23 cellular contexts compared by ENCODE assay signal in genomic region chr7:36852931-36853330, GRCh38.
A peak's percentile ranks its signal among the peaks of the same experiment; 100 is the strongest.
DNase-seq lines count a peak whose midpoint lies in the region; ATAC-seq and TF ChIP-seq lines count a peak whose summit lies in the region.
"Had no signal": no experiment of that assay in that cellular context is flagged by ENCODE, and none has a peak within 500 bp of the region (broad histone marks: within the 10 kb centered on the region; RNA-seq: fewer than 3 reads in every experiment).

No MANE protein-coding gene starts in this region.

- H3K27me3 Mint-ChIP-seq in activated CD8-positive, alpha-beta T cell treated with anti-CD3 and anti-CD28 coated beads for 36 hours = no peaks in the 10 kb centered on the region
- no peaks in the 10 kb centered on the region for H3K27me3 Mint-ChIP-seq in activated CD8-positive, alpha-beta T cell treated with anti-CD3 and anti-CD28 coated beads, Interleukin-2, amount 10 ng/mL, durations not matched to agents 7 days and 5 days (ENCODE audit: low read depth)
- no peaks in the 10 kb centered on the region for H3K27me3 Mint-ChIP-seq in CD8-positive, alpha-beta T cell (ENCODE audit: low read depth)
- H3K27me3 Mint-ChIP-seq in naive thymus-derived CD4-positive, alpha-beta T cell = no peaks in the 10 kb centered on the region
- H3K27me3 Mint-ChIP-seq in osteocyte (ENCODE audit: unreplicated experiment) = no peaks in the 10 kb centered on the region

- POLR2A ChIA-PET in activated CD8-positive, alpha-beta T cell treated with anti-CD3 and anti-CD28 coated beads for 36 hours (lab: Charles Lee) = no interaction called here
- POLR2A ChIA-PET in activated CD8-positive, alpha-beta T cell treated with anti-CD3 and anti-CD28 coated beads, Interleukin-2, amount 10 ng/mL, durations not matched to agents 7 days and 5 days (lab: Charles Lee) = no interaction called here
- POLR2A ChIA-PET in CD8-positive, alpha-beta T cell (lab: Charles Lee) = interaction anchor here (1.0 kb wide), 1 partner anchor 277 kb away, joined by 3 read pairs; no protein-coding TSS in a partner anchor
- POLR2A ChIA-PET in naive thymus-derived CD4-positive, alpha-beta T cell (lab: Charles Lee) = interaction anchor here (0.6 kb wide), 1 partner anchor 19 kb away, joined by 3 read pairs; no protein-coding TSS in a partner anchor

- peak overlapping the region; percentile 27 for H3K27ac Mint-ChIP-seq in activated CD8-positive, alpha-beta T cell treated with anti-CD3 and anti-CD28 coated beads for 36 hours
- H3K27ac Mint-ChIP-seq in activated CD8-positive, alpha-beta T cell treated with anti-CD3 and anti-CD28 coated beads, Interleukin-2, amount 10 ng/mL, durations not matched to agents 7 days and 5 days = no peak overlapping the region
- H3K27ac Mint-ChIP-seq in CD8-positive, alpha-beta T cell = peak overlapping the region; percentile 39
- peak overlapping the region in 5 of 9 donors; percentile 4 to 83 (median 24) for H3K27ac Mint-ChIP-seq in naive thymus-derived CD4-positive, alpha-beta T cell
- H3K27ac Mint-ChIP-seq in osteocyte (ENCODE audit: unreplicated experiment) = no peak overlapping the region

- H3K4me3 Mint-ChIP-seq in activated CD8-positive, alpha-beta T cell treated with anti-CD3 and anti-CD28 coated beads for 36 hours = no peak overlapping the region
- H3K4me3 Mint-ChIP-seq in activated CD8-positive, alpha-beta T cell treated with anti-CD3 and anti-CD28 coated beads, Interleukin-2, amount 10 ng/mL, durations not matched to agents 7 days and 5 days = no peak overlapping the region
- H3K4me3 Mint-ChIP-seq in CD8-positive, alpha-beta T cell = no peak overlapping the region
- no peak overlapping the region for H3K4me3 Mint-ChIP-seq in naive thymus-derived CD4-positive, alpha-beta T cell
- no peak overlapping the region for H3K4me3 Mint-ChIP-seq in osteocyte (ENCODE audit: unreplicated experiment)

- H3K27ac ChIP-seq in CD8-positive, alpha-beta T cell (ENCODE audit: low read depth, low read length) = no peak overlapping the region
- no peak overlapping the region for H3K27ac ChIP-seq in naive thymus-derived CD4-positive, alpha-beta T cell (ENCODE audit: low read depth, low read length)
- H3K27ac ChIP-seq in gastrocnemius medialis = no peak overlapping the region
- H3K27ac ChIP-seq: C4-2B, KMS-11, PC-9, SK-N-MC had no signal

- no peak overlapping the region for H3K4me3 ChIP-seq in CD8-positive, alpha-beta T cell (ENCODE audit: low read depth, low read length)
- no peak overlapping the region for H3K4me3 ChIP-seq in naive thymus-derived CD4-positive, alpha-beta T cell (ENCODE audit: low read length)
- no peak overlapping the region for H3K4me3 ChIP-seq in gastrocnemius medialis
- H3K4me3 ChIP-seq: PC-9, SK-N-MC had no signal

- H3K9me3 Mint-ChIP-seq in activated CD8-positive, alpha-beta T cell treated with anti-CD3 and anti-CD28 coated beads for 36 hours = peaks cover 6% of the 10 kb centered on the region
- peaks cover 13% of the 10 kb centered on the region for H3K9me3 Mint-ChIP-seq in activated CD8-positive, alpha-beta T cell treated with anti-CD3 and anti-CD28 coated beads, Interleukin-2, amount 10 ng/mL, durations not matched to agents 7 days and 5 days (ENCODE audit: insufficient read depth)
- H3K9me3 Mint-ChIP-seq in CD8-positive, alpha-beta T cell = peaks cover 5% of the 10 kb centered on the region
- peaks cover 0 to 21% (median 9%) of the 10 kb centered on the region in 11 donors for H3K9me3 Mint-ChIP-seq in naive thymus-derived CD4-positive, alpha-beta T cell
- H3K9me3 Mint-ChIP-seq in osteocyte (ENCODE audit: unreplicated experiment) = peaks cover 7% of the 10 kb centered on the region

- in situ Hi-C loops in gastrocnemius medialis (cut with MboI; ENCODE audit: low sequenced_read_pairs in 4 of 4) = no loop called here

- H3K36me3 ChIP-seq in CD8-positive, alpha-beta T cell (ENCODE audit: insufficient read depth, low read length) = peaks cover 9% of the 10 kb centered on the region
- H3K36me3 ChIP-seq in naive thymus-derived CD4-positive, alpha-beta T cell (ENCODE audit: control insufficient read depth in 2 of 3, insufficient read depth in 3 of 3, low read length in 3 of 3) = peaks cover 0 to 33% (median 0%) of the 10 kb centered on the region in 3 experiments
- H3K36me3 ChIP-seq in gastrocnemius medialis = no peaks in the 10 kb centered on the region

- peaks cover 56% of the 10 kb centered on the region for H3K36me3 Mint-ChIP-seq in activated CD8-positive, alpha-beta T cell treated with anti-CD3 and anti-CD28 coated beads for 36 hours (ENCODE audit: low read depth)
- peaks cover 68% of the 10 kb centered on the region for H3K36me3 Mint-ChIP-seq in activated CD8-positive, alpha-beta T cell treated with anti-CD3 and anti-CD28 coated beads, Interleukin-2, amount 10 ng/mL, durations not matched to agents 7 days and 5 days (ENCODE audit: low read depth)
- peaks cover 52% of the 10 kb centered on the region for H3K36me3 Mint-ChIP-seq in CD8-positive, alpha-beta T cell
- H3K36me3 Mint-ChIP-seq in naive thymus-derived CD4-positive, alpha-beta T cell = peaks cover 12 to 65% (median 61%) of the 10 kb centered on the region in 5 donors
- no peaks in the 10 kb centered on the region for H3K36me3 Mint-ChIP-seq in osteocyte (ENCODE audit: unreplicated experiment)

- peaks cover 19% of the 10 kb centered on the region for H3K4me1 Mint-ChIP-seq in activated CD8-positive, alpha-beta T cell treated with anti-CD3 and anti-CD28 coated beads for 36 hours (ENCODE audit: low read depth)
- peaks cover 9% of the 10 kb centered on the region for H3K4me1 Mint-ChIP-seq in activated CD8-positive, alpha-beta T cell treated with anti-CD3 and anti-CD28 coated beads, Interleukin-2, amount 10 ng/mL, durations not matched to agents 7 days and 5 days (ENCODE audit: low read depth)
- peaks cover 15% of the 10 kb centered on the region for H3K4me1 Mint-ChIP-seq in CD8-positive, alpha-beta T cell (ENCODE audit: low read depth)
- H3K4me1 Mint-ChIP-seq in naive thymus-derived CD4-positive, alpha-beta T cell = peaks cover 7 to 17% (median 13%) of the 10 kb centered on the region in 7 donors
- H3K4me1 Mint-ChIP-seq in osteocyte (ENCODE audit: unreplicated experiment) = no peaks in the 10 kb centered on the region

- H3K27me3 ChIP-seq in CD8-positive, alpha-beta T cell (ENCODE audit: insufficient read depth, low read length) = no peaks in the 10 kb centered on the region
- H3K27me3 ChIP-seq in naive thymus-derived CD4-positive, alpha-beta T cell (ENCODE audit: control insufficient read depth in 2 of 2, insufficient read depth in 2 of 2, low read length in 2 of 2) = no peaks in the 10 kb centered on the region
- no peaks in the 10 kb centered on the region for H3K27me3 ChIP-seq in gastrocnemius medialis

- no peaks in the 10 kb centered on the region for H3K9me3 ChIP-seq in CD8-positive, alpha-beta T cell (ENCODE audit: low read length)
- H3K9me3 ChIP-seq in naive thymus-derived CD4-positive, alpha-beta T cell (ENCODE audit: control insufficient read depth in 2 of 3, low read length in 3 of 3) = peaks cover 0 to 7% (median 0%) of the 10 kb centered on the region in 3 experiments
- H3K9me3 ChIP-seq in gastrocnemius medialis = peaks cover 0 to 4% (median 0%) of the 10 kb centered on the region in 3 donors

- no peak for DNase-seq in activated CD8-positive, alpha-beta T cell treated with anti-CD3 and anti-CD28 coated beads for 36 hours
- DNase-seq in activated CD8-positive, alpha-beta T cell treated with anti-CD3 and anti-CD28 coated beads, Interleukin-2, amount 10 ng/mL, durations not matched to agents 7 days and 5 days = no peak
- no peak for DNase-seq in CD8-positive, alpha-beta T cell
- DNase-seq in NCI-H524 treated with DMSO at 0.1 percent for 48 hours (lab: John Stamatoyannopoulos, UW) (peak; percentile 32), gastrocnemius medialis (no peak), osteocyte (ENCODE audit: extremely low spot score, unreplicated experiment) (no peak)
- DNase-seq in naive thymus-derived CD4-positive, alpha-beta T cell = no peak
- DNase-seq: COR-L47, DND-41, GOT3, HCEC 1CT, IMR-90, NCI-H1092 treated with DMSO at 0.1 percent for 48 hours, NCI-H2081, NCI-H446 treated with DMSO at 0.1 percent for 48 hours, NCI-H748 treated with DMSO at 0.1 percent for 48 hours, PC-9, RPMI8226, SHP77, SW 1271 had no signal

- no peak for ATAC-seq in activated CD8-positive, alpha-beta T cell treated with anti-CD3 and anti-CD28 coated beads for 36 hours
- ATAC-seq in activated CD8-positive, alpha-beta T cell treated with anti-CD3 and anti-CD28 coated beads, Interleukin-2, amount 10 ng/mL, durations not matched to agents 7 days and 5 days = no peak
- no peak for ATAC-seq in CD8-positive, alpha-beta T cell
- ATAC-seq in naive thymus-derived CD4-positive, alpha-beta T cell = no peak
- ATAC-seq in gastrocnemius medialis = no peak

- no peak for TF ChIP-seq POLR2A in gastrocnemius medialis (IDR thresholded peaks at IDR 0.05)

- intact Hi-C loops in activated CD8-positive, alpha-beta T cell treated with anti-CD3 and anti-CD28 coated beads for 36 hours (cut with micrococcal nuclease) = no loop called here
- intact Hi-C loops in CD8-positive, alpha-beta T cell (cut with DNase I, micrococcal nuclease) = no loop called here
- intact Hi-C loops in naive thymus-derived CD4-positive, alpha-beta T cell (cut with micrococcal nuclease) = loop anchor here in 1 of 2 donors (5.0 kb wide), 1 partner anchor 66 kb away; no protein-coding TSS in a partner anchor
- intact Hi-C loops in gastrocnemius medialis (cut with DNase I; ENCODE audit: low total_unique reads) = no loop called here

- CTCF ChIA-PET in activated CD8-positive, alpha-beta T cell treated with anti-CD3 and anti-CD28 coated beads for 36 hours (lab: Charles Lee) = no interaction called here
- CTCF ChIA-PET in activated CD8-positive, alpha-beta T cell treated with anti-CD3 and anti-CD28 coated beads, Interleukin-2, amount 10 ng/mL, durations not matched to agents 7 days and 5 days (lab: Charles Lee) = interaction anchor here (1.4 kb wide), 1 partner anchor 183 kb away, joined by 4 read pairs; no protein-coding TSS in a partner anchor
- CTCF ChIA-PET in CD8-positive, alpha-beta T cell (lab: Charles Lee) = no interaction called here
- CTCF ChIA-PET in naive thymus-derived CD4-positive, alpha-beta T cell (lab: Charles Lee) = no interaction called here

- TF ChIP-seq CTCF in activated CD8-positive, alpha-beta T cell treated with anti-CD3 and anti-CD28 coated beads for 36 hours (IDR thresholded peaks at IDR 0.05) = no peak
- no peak for TF ChIP-seq CTCF in CD8-positive, alpha-beta T cell (IDR thresholded peaks at IDR 0.05)
- no peak for TF ChIP-seq CTCF in gastrocnemius medialis (IDR thresholded peaks at IDR 0.05 in 4 of 5, conservative IDR thresholded peaks at IDR 0.05 in 1 of 5)
- no peak for TF ChIP-seq CTCF in osteocyte (IDR thresholded peaks at IDR 0.05)

- no peaks in the 10 kb centered on the region for H3K4me1 ChIP-seq in CD8-positive, alpha-beta T cell (ENCODE audit: insufficient read depth, low read length)
- peaks cover 0 to 12% of the 10 kb centered on the region in 2 donors for H3K4me1 ChIP-seq in naive thymus-derived CD4-positive, alpha-beta T cell (ENCODE audit: control insufficient read depth in 2 of 2, insufficient read depth in 2 of 2, low read length in 2 of 2)
- H3K4me1 ChIP-seq in gastrocnemius medialis = no peaks in the 10 kb centered on the region

Comparison
In these comparisons a context has a peak if more than half of its experiments do, and no peak if none do; other contexts are left out.
1. H3K27ac Mint-ChIP-seq: peak in activated CD8-positive, alpha-beta T cell treated with anti-CD3 and anti-CD28 coated beads for 36 hours (single experiment), CD8-positive, alpha-beta T cell (single experiment) and naive thymus-derived CD4-positive, alpha-beta T cell (5 of 9); none in activated CD8-positive, alpha-beta T cell treated with anti-CD3 and anti-CD28 coated beads, Interleukin-2, amount 10 ng/mL, durations not matched to agents 7 days and 5 days (single experiment) and osteocyte (single experiment).
2. POLR2A ChIA-PET loops: an anchor here in CD8-positive, alpha-beta T cell (1.0 kb wide) and naive thymus-derived CD4-positive, alpha-beta T cell (0.6 kb wide); none called in activated CD8-positive, alpha-beta T cell treated with anti-CD3 and anti-CD28 coated beads for 36 hours and activated CD8-positive, alpha-beta T cell treated with anti-CD3 and anti-CD28 coated beads, Interleukin-2, amount 10 ng/mL, durations not matched to agents 7 days and 5 days.